2 cellular contexts compared by ENCODE assay signal in the genomic region with DNA sequence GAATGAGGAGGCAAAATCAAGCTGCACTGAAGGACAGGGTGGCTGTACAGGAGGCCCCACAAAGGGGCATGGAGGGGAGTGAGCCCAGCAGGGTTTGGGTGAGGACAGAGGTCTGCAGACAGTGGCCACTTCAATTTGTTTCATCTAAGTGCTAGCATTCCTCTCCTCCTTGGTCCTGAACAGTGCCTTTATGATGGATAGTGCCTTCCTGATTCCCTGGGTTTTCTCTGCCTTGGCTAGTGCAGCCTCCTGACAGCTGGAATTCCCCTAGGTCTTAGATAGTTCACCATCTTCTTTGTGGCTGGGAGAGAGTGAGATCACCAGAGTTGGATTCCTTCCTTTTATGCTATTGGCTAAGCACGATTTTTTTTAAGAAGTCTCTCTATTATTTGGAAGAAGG.
TF ChIP-seq lines count a peak whose summit lies in the region.

No MANE protein-coding gene starts in this region.

TF ChIP-seq in SK-N-SH, 30 proteins besides CTCF, POLR2A, EP300 and RAD21:
- TF ChIP-seq, protein P1, sequence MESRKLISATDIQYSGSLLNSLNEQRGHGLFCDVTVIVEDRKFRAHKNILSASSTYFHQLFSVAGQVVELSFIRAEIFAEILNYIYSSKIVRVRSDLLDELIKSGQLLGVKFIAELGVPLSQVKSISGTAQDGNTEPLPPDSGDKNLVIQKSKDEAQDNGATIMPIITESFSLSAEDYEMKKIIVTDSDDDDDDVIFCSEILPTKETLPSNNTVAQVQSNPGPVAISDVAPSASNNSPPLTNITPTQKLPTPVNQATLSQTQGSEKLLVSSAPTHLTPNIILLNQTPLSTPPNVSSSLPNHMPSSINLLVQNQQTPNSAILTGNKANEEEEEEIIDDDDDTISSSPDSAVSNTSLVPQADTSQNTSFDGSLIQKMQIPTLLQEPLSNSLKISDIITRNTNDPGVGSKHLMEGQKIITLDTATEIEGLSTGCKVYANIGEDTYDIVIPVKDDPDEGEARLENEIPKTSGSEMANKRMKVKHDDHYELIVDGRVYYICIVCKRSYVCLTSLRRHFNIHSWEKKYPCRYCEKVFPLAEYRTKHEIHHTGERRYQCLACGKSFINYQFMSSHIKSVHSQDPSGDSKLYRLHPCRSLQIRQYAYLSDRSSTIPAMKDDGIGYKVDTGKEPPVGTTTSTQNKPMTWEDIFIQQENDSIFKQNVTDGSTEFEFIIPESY (IDR thresholded peaks at IDR 0.05; ENCODE audit: borderline replicate concordance, low read depth), result no peak
- no peak for TF ChIP-seq FOXJ3 (CRISPR knock-in tag; IDR thresholded peaks at IDR 0.05)
- TF ChIP-seq, protein P2, sequence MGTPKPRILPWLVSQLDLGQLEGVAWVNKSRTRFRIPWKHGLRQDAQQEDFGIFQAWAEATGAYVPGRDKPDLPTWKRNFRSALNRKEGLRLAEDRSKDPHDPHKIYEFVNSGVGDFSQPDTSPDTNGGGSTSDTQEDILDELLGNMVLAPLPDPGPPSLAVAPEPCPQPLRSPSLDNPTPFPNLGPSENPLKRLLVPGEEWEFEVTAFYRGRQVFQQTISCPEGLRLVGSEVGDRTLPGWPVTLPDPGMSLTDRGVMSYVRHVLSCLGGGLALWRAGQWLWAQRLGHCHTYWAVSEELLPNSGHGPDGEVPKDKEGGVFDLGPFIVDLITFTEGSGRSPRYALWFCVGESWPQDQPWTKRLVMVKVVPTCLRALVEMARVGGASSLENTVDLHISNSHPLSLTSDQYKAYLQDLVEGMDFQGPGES (IDR thresholded peaks at IDR 0.05; ENCODE audit: low read depth, low read length), result no peak
- no peak for TF ChIP-seq ELF1 (IDR thresholded peaks at IDR 0.05)
- TF ChIP-seq, protein P3, sequence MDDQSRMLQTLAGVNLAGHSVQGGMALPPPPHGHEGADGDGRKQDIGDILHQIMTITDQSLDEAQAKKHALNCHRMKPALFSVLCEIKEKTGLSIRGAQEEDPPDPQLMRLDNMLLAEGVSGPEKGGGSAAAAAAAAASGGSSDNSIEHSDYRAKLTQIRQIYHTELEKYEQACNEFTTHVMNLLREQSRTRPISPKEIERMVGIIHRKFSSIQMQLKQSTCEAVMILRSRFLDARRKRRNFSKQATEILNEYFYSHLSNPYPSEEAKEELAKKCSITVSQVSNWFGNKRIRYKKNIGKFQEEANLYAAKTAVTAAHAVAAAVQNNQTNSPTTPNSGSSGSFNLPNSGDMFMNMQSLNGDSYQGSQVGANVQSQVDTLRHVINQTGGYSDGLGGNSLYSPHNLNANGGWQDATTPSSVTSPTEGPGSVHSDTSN (IDR thresholded peaks at IDR 0.05), result peak; percentile 37; the same call in 1 of the 2 replicates
- no peak for TF ChIP-seq TAF1 (IDR thresholded peaks at IDR 0.05; ENCODE audit: borderline replicate concordance, low read depth, low read length)
- peak; percentile 29; the same call in 1 of the 2 replicates for TF ChIP-seq TCF12 (IDR thresholded peaks at IDR 0.05)
- no peak for TF ChIP-seq YY1 (IDR thresholded peaks at IDR 0.05; ENCODE audit: low read depth)
- TF ChIP-seq CHD2 (IDR thresholded peaks at IDR 0.05; ENCODE audit: low read length, partially characterized antibody), result no peak
- no peak for TF ChIP-seq GATA2 (CRISPR knock-in tag; IDR thresholded peaks at IDR 0.05)
- TF ChIP-seq EZH2phosphoT487 (IDR thresholded peaks at IDR 0.05; ENCODE audit: borderline replicate concordance, low read depth), result no peak
- TF ChIP-seq JUND (IDR thresholded peaks at IDR 0.05), result no peak

TF ChIP-seq in SK-N-SH treated with all-trans-retinoic acid at 6 μM for 48 hours, 23 proteins besides CTCF, POLR2A, EP300 and RAD21 (continued from another document):
- TF ChIP-seq ZNF8 (CRISPR knock-in tag; IDR thresholded peaks at IDR 0.05), result no peak
TF ChIP-seq in SK-N-SH treated with all-trans-retinoic acid at 6 μM for 48 hours: peak in this region for 0.
